Comparison of ENCODE assay signal across 20 cellular contexts in the genomic region with DNA sequence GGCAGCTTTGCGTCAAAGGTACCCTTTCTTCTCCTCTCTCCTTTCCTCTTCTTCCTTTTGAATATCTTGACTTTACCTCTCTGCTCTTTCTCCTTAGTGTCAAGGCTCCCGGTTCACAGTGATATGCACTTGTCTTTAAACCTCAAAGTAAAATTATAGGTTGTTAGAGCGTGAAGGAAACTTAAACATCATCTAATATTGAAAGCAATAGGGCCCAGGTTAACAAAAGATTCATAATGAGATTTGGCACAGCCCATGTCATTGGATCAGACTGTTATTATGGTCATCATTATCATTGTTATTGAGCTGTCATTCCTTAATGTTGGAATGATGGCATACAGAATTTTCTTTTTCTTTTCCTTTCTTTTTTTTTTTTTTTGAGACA. TPM values are rescaled to one million over a fixed set of nuclear protein-coding genes. Genes with fewer than 3 reads are reported as not detected.
A peak's percentile ranks its signal among the peaks of the same experiment; 100 is the strongest.
DNase-seq lines count a peak whose midpoint lies in the region; ATAC-seq and TF ChIP-seq lines count a peak whose summit lies in the region.
"Had no signal": no experiment of that assay in that cellular context is flagged by ENCODE, and none has a peak within 500 bp of the region (broad histone marks: within the 10 kb centered on the region; RNA-seq: fewer than 3 reads in every experiment).

No MANE protein-coding gene starts in this region.

- no peaks in the 10 kb centered on the region for H4K20me1 ChIP-seq in neural cell (ENCODE audit: insufficient read depth)

- no peak overlapping the region for H3K4me2 ChIP-seq in neural cell (ENCODE audit: low read length)
- H3K4me2 ChIP-seq: neural progenitor cell had no signal

- no peak for TF ChIP-seq CTCF in neural cell (IDR thresholded peaks at IDR 0.05; ENCODE audit: poor library complexity, severe bottlenecking)

- H3K9me3 ChIP-seq in neural cell (ENCODE audit: low read length), result no peaks in the 10 kb centered on the region
- H3K9me3 ChIP-seq: HAP-1, lower lobe of right lung, sigmoid colon had no signal

- H2AFZ ChIP-seq in neural cell (ENCODE audit: low read depth, low read length), result no peak overlapping the region
- H2AFZ ChIP-seq: neural progenitor cell had no signal

- H3K4me3 ChIP-seq in neural cell (ENCODE audit: low read length), result no peak overlapping the region
- H3K4me3 ChIP-seq: HAP-1, lower lobe of right lung, neural progenitor cell, sigmoid colon had no signal

- no peaks in the 10 kb centered on the region for H3K9me2 ChIP-seq in neural cell (ENCODE audit: insufficient read depth, low read length)

- no peaks in the 10 kb centered on the region for H3K79me2 ChIP-seq in neural cell (replicated peaks; ENCODE audit: insufficient read depth, low read length)

- H3K9ac ChIP-seq in neural cell (ENCODE audit: low read length), result no peak overlapping the region
- H3K9ac ChIP-seq: neural progenitor cell had no signal

- no peak for DNase-seq in DMS53 treated with DMSO at 0.1 percent for 48 hours (lab: John Stamatoyannopoulos, UW; ENCODE audit: unreplicated experiment)
- DNase-seq in activated effector memory CD4-positive, alpha-beta T cell treated with anti-CD3 and anti-CD28 coated beads, Interleukin-2, amount 50 U/mL, for 16 hours, result no peak
- DNase-seq: activated CD4-positive, CD25-positive, alpha-beta regulatory T cell treated with anti-CD3 and anti-CD28 coated beads, Interleukin-2, amount 50 U/mL, for 72 hours; activated T-cell treated with anti-CD3 and anti-CD28 coated beads for 4 hours; lower lobe of right lung; NCI-H1436 treated with DMSO at 0.1 percent for 48 hours; NCI-H2171; SHP77 treated with DMSO at 0.1 percent for 48 hours; sigmoid colon had no signal

- H3K36me3 ChIP-seq in neural cell (ENCODE audit: insufficient read depth, low read length), result no peaks in the 10 kb centered on the region
- H3K36me3 ChIP-seq: HAP-1, lower lobe of right lung, neural progenitor cell, sigmoid colon had no signal

- no peak for TF ChIP-seq EP300 in neural cell (conservative IDR thresholded peaks at IDR 0.05; ENCODE audit: poor library complexity, severe bottlenecking)

- TF ChIP-seq RAD21 in neural cell (conservative IDR thresholded peaks at IDR 0.05), result no peak

- ATAC-seq in GM18907 (IDR thresholded peaks at IDR 0.05; ENCODE audit: unreplicated experiment), result peak; percentile 34
- peak; percentile 21 for ATAC-seq in GM21619 (IDR thresholded peaks at IDR 0.05; ENCODE audit: unreplicated experiment)
- peak; percentile 28 for ATAC-seq in HG03354 (IDR thresholded peaks at IDR 0.05; ENCODE audit: poor library complexity, severe bottlenecking, unreplicated experiment)
- no peak for ATAC-seq in GM19455 (IDR thresholded peaks at IDR 0.05; ENCODE audit: unreplicated experiment)

- peak overlapping the region; percentile 44 for H3K27ac ChIP-seq in neural cell (ENCODE audit: low read length)
- H3K27ac ChIP-seq: C4-2B, lower lobe of right lung, neural progenitor cell, sigmoid colon had no signal

- no peaks in the 10 kb centered on the region for H3K27me3 ChIP-seq in neural cell (ENCODE audit: insufficient read depth, low read depth, low read length)
- H3K27me3 ChIP-seq: neural progenitor cell, sigmoid colon had no signal

- no peaks in the 10 kb centered on the region for H3F3A ChIP-seq in neural cell (ENCODE audit: insufficient read depth, low read length, poor library complexity, severe bottlenecking)

TF ChIP-seq in neural cell, 6 proteins besides CTCF, POLR2A, EP300 and RAD21:
- TF ChIP-seq EZH2 (IDR thresholded peaks at IDR 0.05; ENCODE audit: borderline replicate concordance, insufficient read depth, low read length, poor library complexity, severe bottlenecking), result no peak
- no peak for TF ChIP-seq MXI1 (conservative IDR thresholded peaks at IDR 0.05; ENCODE audit: poor library complexity, severe bottlenecking)
- TF ChIP-seq TAF1 (IDR thresholded peaks at IDR 0.05; ENCODE audit: low read depth), result no peak
- no peak for TF ChIP-seq REST (IDR thresholded peaks at IDR 0.05; ENCODE audit: borderline replicate concordance)
- no peak for TF ChIP-seq POLR2AphosphoS5 (IDR thresholded peaks at IDR 0.05)
- no peak for TF ChIP-seq SMC3 (conservative IDR thresholded peaks at IDR 0.05; ENCODE audit: poor library complexity)

RNA-seq across cellular contexts. Expression of gene FTHL17, which starts 32.5 kb away (rescaled TPM):
- polyA plus RNA-seq in neural cell, result not detected in 2 replicates
- not detected in 2 replicates for polyA minus RNA-seq in neural cell
- polyA plus RNA-seq: fibroblast of lung, keratinocyte, sigmoid colon, urinary bladder had no signal
